26 cellular contexts compared by ENCODE assay signal in the genomic region with DNA sequence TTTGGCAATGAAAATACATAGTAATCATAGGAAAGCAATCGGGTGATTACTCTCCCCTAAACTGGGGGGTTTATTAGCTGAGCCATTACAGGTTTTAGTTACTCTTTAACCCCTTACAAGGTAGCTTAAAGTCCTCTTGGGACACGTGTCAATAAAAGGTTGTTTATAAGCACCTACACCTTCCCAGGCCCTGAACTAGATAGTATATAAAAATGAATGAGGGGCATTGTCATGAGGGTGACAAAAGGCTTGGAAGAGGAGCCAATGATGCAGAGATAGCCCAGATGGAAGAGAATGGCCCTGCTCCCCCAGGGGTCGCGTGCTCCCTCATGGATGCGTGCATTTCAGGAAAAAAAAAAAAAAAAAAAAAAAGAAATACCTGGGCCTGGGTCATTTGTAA.
DNase-seq lines count a peak whose midpoint lies in the region; ATAC-seq, FAIRE-seq and TF ChIP-seq lines count a peak whose summit lies in the region.
"Had no signal": no experiment of that assay in that cellular context is flagged by ENCODE, and none has a peak within 500 bp of the region (broad histone marks: within the 10 kb centered on the region; RNA-seq: fewer than 3 reads in every experiment).

No MANE protein-coding gene starts in this region.

- H3K27me3 ChIP-seq in HepG2 (ENCODE audit: control insufficient read depth in 1 of 2, insufficient read depth in 2 of 2, low read length in 2 of 2) (no peaks in the 10 kb centered on the region), right lobe of liver (no peaks in the 10 kb centered on the region), osteoblast (ENCODE audit: insufficient read depth, low read length) (no peaks in the 10 kb centered on the region), small intestine (ENCODE audit: control insufficient read depth in 2 of 2, insufficient read depth in 2 of 2, low read length in 2 of 2) (no peaks in the 10 kb centered on the region)
- H3K27me3 ChIP-seq: BE2C, BLaER1 had no signal

- peak overlapping the region; percentile 28 for H3K4me2 ChIP-seq in HepG2 (ENCODE audit: low read depth, low read length)
- H3K4me2 ChIP-seq in osteoblast (ENCODE audit: insufficient read depth, low read length): no peak overlapping the region
- H3K4me2 ChIP-seq: BLaER1 had no signal

- no peak for TF ChIP-seq RAD21 in HepG2 (CRISPR knock-in tag; IDR thresholded peaks at IDR 0.05)

- in situ Hi-C loops in HepG2 (cut with HindIII; ENCODE audit: extremely low pct_ligation_motif_present, low pct_unique_long_range_greater_than_20kb): no loop called here

- H3K36me3 ChIP-seq in HepG2 (replicated peaks in 1 of 2; ENCODE audit: control insufficient read depth in 1 of 2, insufficient read depth in 2 of 2, low read length in 2 of 2): peaks cover 0 to 2% of the 10 kb centered on the region in 2 experiments; a peak in 3 of 5 replicates
- no peaks in the 10 kb centered on the region for H3K36me3 ChIP-seq in right lobe of liver
- no peaks in the 10 kb centered on the region for H3K36me3 ChIP-seq in osteoblast (ENCODE audit: insufficient read depth, low read length)
- no peaks in the 10 kb centered on the region for H3K36me3 ChIP-seq in small intestine (ENCODE audit: control insufficient read depth in 2 of 2, insufficient read depth in 2 of 2, low read length in 2 of 2)
- H3K36me3 ChIP-seq: BE2C had no signal

- TF ChIP-seq POLR2A in HepG2 (IDR thresholded peaks at IDR 0.05; ENCODE audit: insufficient read depth in 1 of 2, low read depth in 2 of 2, low read length in 2 of 2) (no peak), right lobe of liver (IDR thresholded peaks at IDR 0.05) (no peak)

- DNase-seq in HepG2 (ENCODE audit: low spot score) (peak; percentile 59), right lobe of liver (no peak), HuH-7 (ENCODE audit: low spot score) (peak; percentile 30), osteoblast (ENCODE audit: insufficient read length, low spot score, missing footprints) (peak; percentile 18), small intestine (peak; percentile 22), NCI-H2081 treated with DMSO at 0.1 percent for 48 hours (lab: John Stamatoyannopoulos, UW) (no peak), DMS153 (lab: John Stamatoyannopoulos, UW) (no peak)
- DNase-seq: 8988T; ACHN; BE2C; C1 segment of cervical spinal cord; Calu3; CD4-positive, alpha-beta memory T cell; CD4-positive, CD25-positive, alpha-beta regulatory T cell; CD8-positive, alpha-beta memory T cell; COR-L47; DMS53; DMS79 treated with DMSO at 0.1 percent for 48 hours; GF-D8 had no signal

- no peak for TF ChIP-seq CTCF in HepG2 (CRISPR knock-in tag; IDR thresholded peaks at IDR 0.05)
- TF ChIP-seq CTCF in right lobe of liver (IDR thresholded peaks at IDR 0.05): no peak
- TF ChIP-seq CTCF in osteoblast (IDR thresholded peaks at IDR 0.05; ENCODE audit: extremely low read depth, low read depth, low read length): no peak

- H3K4me3 ChIP-seq in HepG2 (replicated peaks in 1 of 3; ENCODE audit: insufficient read depth in 1 of 3, low read depth in 2 of 3, low read length in 3 of 3) (no peak overlapping the region), right lobe of liver (no peak overlapping the region), osteoblast (ENCODE audit: insufficient read depth, low read length) (no peak overlapping the region), small intestine (ENCODE audit: low read depth in 1 of 2, low read length in 2 of 2) (no peak overlapping the region)
- H3K4me3 ChIP-seq: BLaER1 had no signal

- H3K9ac ChIP-seq in HepG2 (ENCODE audit: insufficient read depth, low read depth, low read length): no peak overlapping the region
- H3K9ac ChIP-seq: BLaER1 had no signal

- H3K9me3 ChIP-seq in HepG2 (ENCODE audit: low read length) (no peaks in the 10 kb centered on the region), right lobe of liver (no peaks in the 10 kb centered on the region), osteoblast (ENCODE audit: low read depth, low read length) (no peaks in the 10 kb centered on the region), small intestine (ENCODE audit: control insufficient read depth, low read depth) (no peaks in the 10 kb centered on the region)
- H3K9me3 ChIP-seq: BE2C, BLaER1 had no signal

- H3K27ac ChIP-seq in HepG2 (ENCODE audit: extremely low read length, insufficient read depth, low read length): peak overlapping the region; percentile 44
- H3K27ac ChIP-seq in right lobe of liver: no peak overlapping the region
- H3K27ac ChIP-seq in osteoblast (ENCODE audit: low read depth, low read length): no peak overlapping the region
- H3K27ac ChIP-seq in small intestine (ENCODE audit: low read depth in 1 of 2, low read length in 1 of 2): no peak overlapping the region
- H3K27ac ChIP-seq: BLaER1 had no signal

- intact Hi-C loops in HepG2 (cut with micrococcal nuclease; ENCODE audit: unreplicated experiment): no loop called here
- intact Hi-C loops in right lobe of liver (cut with DNase I): no loop called here

- no peaks in the 10 kb centered on the region for H3K79me2 ChIP-seq in HepG2 (ENCODE audit: insufficient read depth, low read length)
- H3K79me2 ChIP-seq in osteoblast (ENCODE audit: insufficient read depth, low read length): no peaks in the 10 kb centered on the region

- H3K4me1 ChIP-seq in HepG2 (ENCODE audit: insufficient read depth, low read length) (peaks cover 20% of the 10 kb centered on the region), right lobe of liver (no peaks in the 10 kb centered on the region), osteoblast (ENCODE audit: insufficient read depth, low read length) (peaks cover 3% of the 10 kb centered on the region), small intestine (ENCODE audit: control insufficient read depth in 2 of 2, insufficient read depth in 1 of 2, low read depth in 1 of 2, low read length in 1 of 2) (peaks cover 2 to 7% of the 10 kb centered on the region in 2 donors)
- H3K4me1 ChIP-seq: BE2C had no signal

- no TSS peak for BruUV-seq in HepG2 (replicated peaks; lab: Mats Ljungman, UMichigan)

- H2AFZ ChIP-seq in HepG2 (ENCODE audit: low read length) (no peak overlapping the region), osteoblast (ENCODE audit: low read length) (no peak overlapping the region)

- FAIRE-seq in HepG2 (lab: Jason Lieb, UNC) (no peak), small intestine (lab: Jason Lieb, UNC) (no peak)
- FAIRE-seq: A204.1, D721Med, G401.6, GM12891, GM19239 had no signal

- POLR2A ChIA-PET in HepG2 (lab: Yijun Ruan, JAX): no interaction called here

- no peak for TF ChIP-seq EP300 in HepG2 (IDR thresholded peaks at IDR 0.05; ENCODE audit: low read depth in 2 of 2, low read length in 2 of 2)
- no peak for TF ChIP-seq EP300 in HepG2 (CRISPR knock-in tag; IDR thresholded peaks at IDR 0.05; ENCODE audit: borderline replicate concordance)

- CTCF ChIA-PET in HepG2 (lab: Yijun Ruan, JAX; ENCODE audit: low intra/inter-chr PET ratio, low total read pairs): no interaction called here

- H4K20me1 ChIP-seq in HepG2 (ENCODE audit: insufficient read depth, low read length): no peaks in the 10 kb centered on the region; the same call in 1 of the 2 replicates
- H4K20me1 ChIP-seq in osteoblast (ENCODE audit: insufficient read depth, low read length): peaks cover 13% of the 10 kb centered on the region

- 55% methylated on average over 5 of the region's 5 CpGs for WGBS in HepG2 (ENCODE audit: low lambda C conversion rate)
- 68% methylated on average over 2 of the region's 5 CpGs for WGBS in right lobe of liver (ENCODE audit: insufficient coverage, low coverage, low lambda C conversion rate, missing lambda C conversion rate)
- WGBS in small intestine, 3 donors: 61 to 82% (median 72%) methylated on average over 5 of the region's 5 CpGs

- ATAC-seq in HepG2 (peak; percentile 48), right lobe of liver (no peak), GM21529 (IDR thresholded peaks at IDR 0.05; ENCODE audit: unreplicated experiment) (no peak)

TF ChIP-seq in HepG2, 621 proteins besides CTCF, POLR2A, EP300 and RAD21 (continues in another document):
- no peak for TF ChIP-seq HMG20A (CRISPR knock-in tag; IDR thresholded peaks at IDR 0.05; ENCODE audit: borderline replicate concordance)
- no peak for TF ChIP-seq DMAP1 (CRISPR knock-in tag; IDR thresholded peaks at IDR 0.05)
- TF ChIP-seq, protein P1, sequence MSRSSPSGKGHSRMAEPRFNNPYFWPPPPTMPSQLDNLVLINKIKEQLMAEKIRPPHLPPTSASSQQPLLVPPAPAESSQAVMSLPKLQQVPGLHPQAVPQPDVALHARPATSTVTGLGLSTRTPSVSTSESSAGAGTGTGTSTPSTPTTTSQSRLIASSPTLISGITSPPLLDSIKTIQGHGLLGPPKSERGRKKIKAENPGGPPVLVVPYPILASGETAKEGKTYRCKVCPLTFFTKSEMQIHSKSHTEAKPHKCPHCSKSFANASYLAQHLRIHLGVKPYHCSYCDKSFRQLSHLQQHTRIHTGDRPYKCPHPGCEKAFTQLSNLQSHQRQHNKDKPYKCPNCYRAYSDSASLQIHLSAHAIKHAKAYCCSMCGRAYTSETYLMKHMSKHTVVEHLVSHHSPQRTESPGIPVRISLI (CRISPR knock-in tag; IDR thresholded peaks at IDR 0.05; ENCODE audit: borderline replicate concordance): peak; percentile 40; the same call in 1 of the 2 replicates
- no peak for TF ChIP-seq ZNF24 (IDR thresholded peaks at IDR 0.05)
- TF ChIP-seq, protein P2, sequence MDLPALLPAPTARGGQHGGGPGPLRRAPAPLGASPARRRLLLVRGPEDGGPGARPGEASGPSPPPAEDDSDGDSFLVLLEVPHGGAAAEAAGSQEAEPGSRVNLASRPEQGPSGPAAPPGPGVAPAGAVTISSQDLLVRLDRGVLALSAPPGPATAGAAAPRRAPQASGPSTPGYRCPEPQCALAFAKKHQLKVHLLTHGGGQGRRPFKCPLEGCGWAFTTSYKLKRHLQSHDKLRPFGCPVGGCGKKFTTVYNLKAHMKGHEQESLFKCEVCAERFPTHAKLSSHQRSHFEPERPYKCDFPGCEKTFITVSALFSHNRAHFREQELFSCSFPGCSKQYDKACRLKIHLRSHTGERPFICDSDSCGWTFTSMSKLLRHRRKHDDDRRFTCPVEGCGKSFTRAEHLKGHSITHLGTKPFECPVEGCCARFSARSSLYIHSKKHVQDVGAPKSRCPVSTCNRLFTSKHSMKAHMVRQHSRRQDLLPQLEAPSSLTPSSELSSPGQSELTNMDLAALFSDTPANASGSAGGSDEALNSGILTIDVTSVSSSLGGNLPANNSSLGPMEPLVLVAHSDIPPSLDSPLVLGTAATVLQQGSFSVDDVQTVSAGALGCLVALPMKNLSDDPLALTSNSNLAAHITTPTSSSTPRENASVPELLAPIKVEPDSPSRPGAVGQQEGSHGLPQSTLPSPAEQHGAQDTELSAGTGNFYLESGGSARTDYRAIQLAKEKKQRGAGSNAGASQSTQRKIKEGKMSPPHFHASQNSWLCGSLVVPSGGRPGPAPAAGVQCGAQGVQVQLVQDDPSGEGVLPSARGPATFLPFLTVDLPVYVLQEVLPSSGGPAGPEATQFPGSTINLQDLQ (CRISPR knock-in tag; IDR thresholded peaks at IDR 0.05): no peak

Comparison
In these comparisons a context has a peak if more than half of its experiments do, and no peak if none do; other contexts are left out.
1. DNase-seq: peak in HepG2 (single experiment), HuH-7 (single experiment), osteoblast (single experiment) and small intestine (single experiment); none in right lobe of liver (0 of 3), NCI-H2081 treated with DMSO at 0.1 percent for 48 hours (single experiment) and DMS153 (single experiment).